Comparison of ENCODE assay signal across 27 cellular contexts in genomic region chr1:166062695-166063094, GRCh38.
"Had no signal": no experiment of that assay in that cellular context is flagged by ENCODE, and none has a peak within 500 bp of the region (broad histone marks: within the 10 kb centered on the region; RNA-seq: fewer than 3 reads in every experiment).

No MANE protein-coding gene starts in this region.

- DNase-seq: activated CD4-positive, alpha-beta T cell treated with anti-CD3 and anti-CD28 coated beads for 4 hours; activated CD4-positive, alpha-beta T cell treated with anti-CD3 and anti-CD28 coated beads, Interleukin-2, amount 50 U/mL, for 4 hours; activated effector memory CD4-positive, alpha-beta T cell treated with Interleukin-2 at 50 U/mL for 16 hours; activated naive CD4-positive, alpha-beta T cell treated with anti-CD3 and anti-CD28 coated beads for 36 hours; activated naive CD8-positive, alpha-beta T cell treated with anti-CD3 and anti-CD28 coated beads for 36 hours; adrenal gland; aorta; body of pancreas; cerebellar nuclear complex; dorsolateral prefrontal cortex; effector memory CD4-positive, alpha-beta T cell; hippocampal formation; left cardiac atrium; left ventricle myocardium superior; posterior cingulate gyrus; right cardiac atrium; stimulated activated CD4-positive, alpha-beta T cell treated with anti-CD3 and anti-CD28 coated beads, Interleukin-15, amount 100 ng/mL, for 24 hours; stimulated activated naive CD4-positive, alpha-beta T cell treated with Interleukin-2 at 50 U/mL for 16 hours; testis; transverse colon had no signal

- FAIRE-seq: frontal cortex, keratinocyte, TTC549, urothelium cell line had no signal

- H3K27me3 ChIP-seq: adrenal gland, body of pancreas, cardiac muscle cell, dorsolateral prefrontal cortex, testis, transverse colon had no signal

- H3K9me3 ChIP-seq: adrenal gland, body of pancreas, testis, transverse colon had no signal

- H3K4me3 ChIP-seq: adrenal gland, body of pancreas, cardiac muscle cell, coronary artery, dorsolateral prefrontal cortex, testis, transverse colon had no signal

- H3K4me1 ChIP-seq: adrenal gland, body of pancreas, testis, transverse colon had no signal

- H3K36me3 ChIP-seq: adrenal gland, cardiac muscle cell, transverse colon had no signal

- ATAC-seq: body of pancreas, left cardiac atrium, left ventricle myocardium superior, right cardiac atrium had no signal

- H3K27ac ChIP-seq: adrenal gland, body of pancreas, cardiac muscle cell, coronary artery, testis, transverse colon, VCaP had no signal
